ENCODE assay signal across 8 cellular contexts in genomic region chr18:8705941-8706544, GRCh38. TPM values are rescaled to one million over a fixed set of nuclear protein-coding genes. Genes with fewer than 3 reads are reported as not detected.
DNase-seq lines count a peak whose midpoint lies in the region; ATAC-seq and TF ChIP-seq lines count a peak whose summit lies in the region.

No MANE protein-coding gene starts in this region.

- peak overlapping the region; percentile 92 for H3K4me3 Mint-ChIP-seq in Calu3 (ENCODE audit: low read depth, unreplicated experiment)
- peak overlapping the region; percentile 73 for H3K4me3 Mint-ChIP-seq in activated B cell treated with CpG ODN at 0.5 μM for 24 hours

- BruUV-seq in Calu3 (replicated peaks; lab: Mats Ljungman, UMichigan) = no TSS peak

- H3K36me3 ChIP-seq in HAP-1 (replicated peaks) (0 out of 2 replicates have a peak, but pooled peaks cover 5% of the 10 kb centered on the region), prostate gland (no peaks in the 10 kb centered on the region)

- H3K27me3 ChIP-seq in HAP-1 (ENCODE audit: low read depth) (no peaks in the 10 kb centered on the region), prostate gland (replicated peaks; ENCODE audit: insufficient read depth) (no peaks in the 10 kb centered on the region)

- under 1% methylated on average over 32 of the region's 92 CpGs for WGBS in prostate gland

- H3K4me3 ChIP-seq in HAP-1 = peak overlapping the region; percentile 51
- H3K4me3 ChIP-seq in prostate gland = peak overlapping the region; percentile 62 to 63

- intact Hi-C loops in Calu3 (cut with micrococcal nuclease; ENCODE audit: unreplicated experiment) (loop anchor here (5.0 to 10.0 kb wide), 4 partner anchors 41 to 429 kb away; partner anchors contain the start of gene ANKRD12), activated B cell treated with CpG ODN at 0.5 μM for 24 hours (cut with micrococcal nuclease) (loop anchor here (1.0 to 10.0 kb wide), 6 partner anchors 103 to 1209 kb away; partner anchors contain the start of genes ANKRD12, PPP4R1, RALBP1 and VAPA), prostate gland (cut with DNase I) (loop anchor here (5.0 to 10.0 kb wide), 2 partner anchors 96 to 429 kb away; partner anchors contain the start of gene ANKRD12)

- peak overlapping the region; percentile 90 for H3K27ac Mint-ChIP-seq in Calu3 (ENCODE audit: unreplicated experiment)
- no peak overlapping the region for H3K27ac Mint-ChIP-seq in activated B cell treated with CpG ODN at 0.5 μM for 24 hours

- TF ChIP-seq CTCF in Calu3 (IDR thresholded peaks at IDR 0.05; ENCODE audit: unreplicated experiment) (no peak), activated B cell treated with CpG ODN at 0.5 μM for 24 hours (IDR thresholded peaks at IDR 0.05) (no peak), prostate gland (IDR thresholded peaks at IDR 0.05) (peak in 1 of 4 experiments; percentile 0)

- in situ Hi-C loops in HAP-1 (cut with MboI; ENCODE audit: low sequenced_read_pairs) = no loop called here

- peak overlapping the region; percentile 62 to 74 for H3K27ac ChIP-seq in prostate gland

- TF ChIP-seq POLR2A in prostate gland (IDR thresholded peaks at IDR 0.05) = no peak

- CTCF ChIA-PET in Calu3 (lab: Charles Lee) = no interaction called here
- CTCF ChIA-PET in activated B cell treated with CpG ODN at 0.5 μM for 24 hours (lab: Charles Lee) = interaction anchor here (3.0 kb wide), 1 partner anchor 10 kb away, joined by 11 read pairs; no protein-coding TSS in a partner anchor

- POLR2A ChIA-PET in activated B cell treated with CpG ODN at 0.5 μM for 24 hours (lab: Charles Lee) = interaction anchor here (1.1 kb wide), 1 partner anchor 67 kb away, joined by 3 read pairs; no protein-coding TSS in a partner anchor

- H3K9me3 ChIP-seq in HAP-1 (no peaks in the 10 kb centered on the region), prostate gland (no peaks in the 10 kb centered on the region)

- no peaks in the 10 kb centered on the region for H3K9me3 Mint-ChIP-seq in Calu3 (ENCODE audit: low read depth, unreplicated experiment)
- H3K9me3 Mint-ChIP-seq in activated B cell treated with CpG ODN at 0.5 μM for 24 hours = no peaks in the 10 kb centered on the region

- no peak for ATAC-seq in activated B cell treated with CpG ODN at 0.5 μM for 24 hours (ENCODE audit: low read depth)
- ATAC-seq in GM21423 (IDR thresholded peaks at IDR 0.05; ENCODE audit: unreplicated experiment) = no peak

- H3K36me3 Mint-ChIP-seq in Calu3 (ENCODE audit: insufficient read depth, unreplicated experiment) = peaks cover 62% of the 10 kb centered on the region
- peaks cover 6% of the 10 kb centered on the region for H3K36me3 Mint-ChIP-seq in activated B cell treated with CpG ODN at 0.5 μM for 24 hours (ENCODE audit: low read depth)

- H3K4me1 Mint-ChIP-seq in Calu3 (ENCODE audit: low read depth, unreplicated experiment) (peaks cover 57% of the 10 kb centered on the region), activated B cell treated with CpG ODN at 0.5 μM for 24 hours (peaks cover 26% of the 10 kb centered on the region)

- H3K4me1 ChIP-seq in HAP-1 = peaks cover 15% of the 10 kb centered on the region
- peaks cover 8% of the 10 kb centered on the region for H3K4me1 ChIP-seq in prostate gland (replicated peaks)

- peak; percentile 28 for DNase-seq in Calu3
- DNase-seq in HAP-1 (ENCODE audit: low spot score in 2 of 2) = peak in 1 of 2 experiments; percentile 37
- peak; percentile 52 for DNase-seq in activated B cell treated with CpG ODN at 0.5 μM for 24 hours
- DNase-seq in germinal center (ENCODE audit: low spot score) = peak; percentile 32
- no peak for DNase-seq in prostate gland (ENCODE audit: low spot score)
- DNase-seq in putamen (ENCODE audit: low spot score) = no peak
- no peak for DNase-seq in NCI-H524 treated with DMSO at 0.1 percent for 48 hours (lab: John Stamatoyannopoulos, UW)

- no peaks in the 10 kb centered on the region for H3K27me3 Mint-ChIP-seq in Calu3 (ENCODE audit: unreplicated experiment)
- peaks cover 14% of the 10 kb centered on the region for H3K27me3 Mint-ChIP-seq in activated B cell treated with CpG ODN at 0.5 μM for 24 hours

RNA-seq across cellular contexts. Expression of gene MTCL1, which starts 0.7 kb away (rescaled TPM):
- 297 and 314 TPM in 2 replicates for total RNA-seq in Calu3 (2022)
- total RNA-seq in activated B cell treated with CpG ODN at 0.5 μM for 24 hours = 1.9 and 2.9 TPM in 2 replicates
- 10 to 100 TPM; 11.2 to 73.1 TPM for total RNA-seq in prostate gland

Comparison
In these comparisons a context has a peak if more than half of its experiments do, and no peak if none do; other contexts are left out.
1. DNase-seq: peak in Calu3 (single experiment), activated B cell treated with CpG ODN at 0.5 μM for 24 hours (single experiment) and germinal center (single experiment); none in prostate gland (single experiment), putamen (single experiment) and NCI-H524 treated with DMSO at 0.1 percent for 48 hours (single experiment).